Comparison of ENCODE assay signal across 8 cellular contexts in the genomic region with DNA sequence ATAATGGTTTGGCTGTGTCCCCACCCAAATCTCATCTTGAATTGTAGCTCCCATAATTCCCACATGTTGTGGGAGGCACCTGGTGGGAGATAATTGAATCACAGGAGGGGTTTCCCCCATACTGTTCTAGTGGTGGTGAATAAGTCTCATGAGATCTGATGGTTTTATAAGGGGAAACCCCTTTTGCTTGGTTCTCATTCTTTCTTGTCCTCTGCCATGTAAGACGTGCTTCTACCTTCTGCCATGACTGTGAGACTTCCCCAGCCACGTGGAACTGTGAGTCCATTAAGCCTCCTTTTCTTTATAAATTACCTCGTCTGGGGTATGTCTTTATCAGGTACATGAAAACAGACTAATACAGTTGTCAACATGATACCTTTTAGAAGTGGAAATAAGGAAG. TPM values are rescaled to one million over a fixed set of nuclear protein-coding genes. Genes with fewer than 3 reads are reported as not detected.
DNase-seq lines count a peak whose midpoint lies in the region; ATAC-seq and TF ChIP-seq lines count a peak whose summit lies in the region.
"Not testable (repeated sequence)": the region's sequence is repeated elsewhere in the genome, so short reads cannot be mapped to it uniquely, and the experiment has no call there.
"Had no signal": no experiment of that assay in that cellular context is flagged by ENCODE, and none has a peak within 500 bp of the region (broad histone marks: within the 10 kb centered on the region; RNA-seq: fewer than 3 reads in every experiment).

No MANE protein-coding gene starts in this region.

- not testable (repeated sequence) for H3K56ac ChIP-seq in IMR-90 (ENCODE audit: extremely low read depth, insufficient read depth, low read length)

- H2BK120ac ChIP-seq in IMR-90 (ENCODE audit: low read depth, low read length), result not testable (repeated sequence)

- WGBS in IMR-90 (ENCODE audit: extremely low coverage in 2 of 2, insufficient read length in 1 of 2), 2 experiments, result no CpG with 5 or more reads among the region's 3 CpGs
- 85 to 93% methylated on average over 3 of the region's 3 CpGs for WGBS in thyroid gland, 2 donors

- H3K9me3 ChIP-seq in IMR-90 (ENCODE audit: control insufficient read depth, insufficient read depth, low read length); thyroid gland: not testable (repeated sequence)

- not testable (repeated sequence) for DNase-seq in IMR-90; activated naive CD8-positive, alpha-beta T cell treated with anti-CD3 and anti-CD28 coated beads, Interleukin-2, amount 50 U/mL, for 24 hours; stimulated activated naive CD8-positive, alpha-beta T cell treated with anti-CD3 and anti-CD28 coated beads, Interleukin-15, Interleukin-2, amounts not matched to agents 100 U/mL and 50 U/mL, for 24 hours; thyroid gland
- DNase-seq in activated CD4-positive, alpha-beta T cell treated with anti-CD3 and anti-CD28 coated beads for 36 hours, result peak; percentile 16
- DNase-seq in kidney tubule cell (ENCODE audit: low spot score), result peak; percentile 29

- POLR2A ChIA-PET in IMR-90 (lab: Charles Lee; ENCODE audit: unreplicated experiment); activated CD4-positive, alpha-beta T cell treated with anti-CD3 and anti-CD28 coated beads for 36 hours (lab: Charles Lee): not testable (repeated sequence)

- not testable (repeated sequence) for H3K18ac ChIP-seq in IMR-90 (ENCODE audit: low read depth, low read length)

- H4K20me1 ChIP-seq in IMR-90 (ENCODE audit: insufficient read depth, low read length), result not testable (repeated sequence)

- not testable (repeated sequence) for H4K5ac ChIP-seq in IMR-90 (ENCODE audit: low read depth, low read length)

- H3K9ac ChIP-seq in IMR-90 (ENCODE audit: low read depth, low read length), result not testable (repeated sequence)

- not testable (repeated sequence) for TF ChIP-seq CTCF in IMR-90 (conservative IDR thresholded peaks at IDR 0.05; ENCODE audit: low read depth, low read length); thyroid gland (IDR thresholded peaks at IDR 0.05)

- not testable (repeated sequence) for H3K4me2 ChIP-seq in IMR-90 (ENCODE audit: low read depth, low read length)

- in situ Hi-C loops in IMR-90 (cut with MboI; ENCODE audit: low sequenced_read_pairs), result loop anchor here (25.0 kb wide), 1 partner anchor 668 kb away; no protein-coding TSS in a partner anchor

- H2BK20ac ChIP-seq in IMR-90 (ENCODE audit: low read depth, low read length), result not testable (repeated sequence)

- H3K27ac Mint-ChIP-seq in activated CD4-positive, alpha-beta T cell treated with anti-CD3 and anti-CD28 coated beads for 36 hours; activated T-helper 17 cell treated with anti-CD3 and anti-CD28 coated beads, Interleukin-2, amount 50 U/mL, for 72 hours; activated naive CD8-positive, alpha-beta T cell treated with anti-CD3 and anti-CD28 coated beads, Interleukin-2, amount 50 U/mL, for 24 hours: not testable (repeated sequence)

- not testable (repeated sequence) for H4K8ac ChIP-seq in IMR-90 (ENCODE audit: low read depth in 2 of 2, low read length in 2 of 2)

- not testable (repeated sequence) for TF ChIP-seq POLR2A in IMR-90 (IDR thresholded peaks at IDR 0.05; ENCODE audit: low read depth, low read length); thyroid gland (IDR thresholded peaks at IDR 0.05)

- H2AK5ac ChIP-seq in IMR-90 (ENCODE audit: low read depth, low read length), result peak overlapping the region; percentile 39; the same call in 1 of the 2 replicates

- TF ChIP-seq RAD21 in IMR-90 (IDR thresholded peaks at IDR 0.05; ENCODE audit: low read length), result not testable (repeated sequence)

- not testable (repeated sequence) for H3K4me3 Mint-ChIP-seq in activated CD4-positive, alpha-beta T cell treated with anti-CD3 and anti-CD28 coated beads for 36 hours; activated naive CD8-positive, alpha-beta T cell treated with anti-CD3 and anti-CD28 coated beads, Interleukin-2, amount 50 U/mL, for 24 hours
- peak overlapping the region; percentile 2 for H3K4me3 Mint-ChIP-seq in activated T-helper 17 cell treated with anti-CD3 and anti-CD28 coated beads, Interleukin-2, amount 50 U/mL, for 72 hours

- not testable (repeated sequence) for H3K4ac ChIP-seq in IMR-90 (ENCODE audit: low read depth, low read length)

- H3K36me3 Mint-ChIP-seq in activated CD4-positive, alpha-beta T cell treated with anti-CD3 and anti-CD28 coated beads for 36 hours (ENCODE audit: low read depth); activated T-helper 17 cell treated with anti-CD3 and anti-CD28 coated beads, Interleukin-2, amount 50 U/mL, for 72 hours (ENCODE audit: low read depth); activated naive CD8-positive, alpha-beta T cell treated with anti-CD3 and anti-CD28 coated beads, Interleukin-2, amount 50 U/mL, for 24 hours (ENCODE audit: low read depth): not testable (repeated sequence)

- not testable (repeated sequence) for H3K4me1 Mint-ChIP-seq in activated CD4-positive, alpha-beta T cell treated with anti-CD3 and anti-CD28 coated beads for 36 hours; activated T-helper 17 cell treated with anti-CD3 and anti-CD28 coated beads, Interleukin-2, amount 50 U/mL, for 72 hours; activated naive CD8-positive, alpha-beta T cell treated with anti-CD3 and anti-CD28 coated beads, Interleukin-2, amount 50 U/mL, for 24 hours

- not testable (repeated sequence) for H3K4me3 ChIP-seq in IMR-90 (ENCODE audit: insufficient read depth, low read depth, low read length); thyroid gland (replicated peaks in 1 of 3)

- H3K79me1 ChIP-seq in IMR-90 (ENCODE audit: low read depth in 1 of 2, low read length in 2 of 2), result not testable (repeated sequence)

- not testable (repeated sequence) for H3K36me3 ChIP-seq in IMR-90 (ENCODE audit: control insufficient read depth, insufficient read depth, low read length); thyroid gland

- H2BK15ac ChIP-seq in IMR-90 (ENCODE audit: low read depth, low read length), result not testable (repeated sequence)

- H3K27me3 ChIP-seq in IMR-90 (ENCODE audit: control insufficient read depth, insufficient read depth, low read length); thyroid gland: not testable (repeated sequence)

- H2BK5ac ChIP-seq in IMR-90 (ENCODE audit: low read depth, low read length, poor library complexity, severe bottlenecking), result not testable (repeated sequence)

- H3K9me1 ChIP-seq in IMR-90 (ENCODE audit: insufficient read depth, low read length), result not testable (repeated sequence)

- H3K23ac ChIP-seq in IMR-90 (ENCODE audit: low read depth, low read length), result not testable (repeated sequence)

- H4K91ac ChIP-seq in IMR-90 (ENCODE audit: insufficient read depth, low read depth, low read length), result not testable (repeated sequence)

- ATAC-seq in IMR-90 (ENCODE audit: low read depth), result not testable (repeated sequence)
- peak; percentile 47 for ATAC-seq in activated CD4-positive, alpha-beta T cell treated with anti-CD3 and anti-CD28 coated beads for 36 hours
- ATAC-seq in activated T-helper 17 cell treated with anti-CD3 and anti-CD28 coated beads, Interleukin-2, amount 50 U/mL, for 72 hours (replicated peaks), result peak; percentile 77
- ATAC-seq in activated naive CD8-positive, alpha-beta T cell treated with anti-CD3 and anti-CD28 coated beads, Interleukin-2, amount 50 U/mL, for 24 hours, result peak; percentile 49
- peak; percentile 46 for ATAC-seq in stimulated activated naive CD8-positive, alpha-beta T cell treated with anti-CD3 and anti-CD28 coated beads, Interleukin-15, Interleukin-2, amounts not matched to agents 100 U/mL and 50 U/mL, for 24 hours

- H3K9me3 Mint-ChIP-seq in activated CD4-positive, alpha-beta T cell treated with anti-CD3 and anti-CD28 coated beads for 36 hours (ENCODE audit: low read depth), result peaks cover 21% of the 10 kb centered on the region
- H3K9me3 Mint-ChIP-seq in activated T-helper 17 cell treated with anti-CD3 and anti-CD28 coated beads, Interleukin-2, amount 50 U/mL, for 72 hours, result not testable (repeated sequence)
- H3K9me3 Mint-ChIP-seq in activated naive CD8-positive, alpha-beta T cell treated with anti-CD3 and anti-CD28 coated beads, Interleukin-2, amount 50 U/mL, for 24 hours, result peaks cover 17% of the 10 kb centered on the region

- H2AFZ ChIP-seq in IMR-90 (replicated peaks; ENCODE audit: low read length, poor library complexity), result not testable (repeated sequence)

- H3K4me1 ChIP-seq in IMR-90 (ENCODE audit: control insufficient read depth, insufficient read depth, low read length), result not testable (repeated sequence)
- peaks cover 26 to 32% of the 10 kb centered on the region in 2 donors for H3K4me1 ChIP-seq in thyroid gland

- not testable (repeated sequence) for H3K14ac ChIP-seq in IMR-90 (replicated peaks; ENCODE audit: low read depth, low read length)

- CTCF ChIA-PET in IMR-90 (lab: Yijun Ruan, JAX), result interaction anchor here (0.7 to 1.5 kb wide), 3 partner anchors 9 to 829 kb away, joined by 3 to 5 read pairs (median 3); no protein-coding TSS in a partner anchor
- CTCF ChIA-PET in activated CD4-positive, alpha-beta T cell treated with anti-CD3 and anti-CD28 coated beads for 36 hours (lab: Charles Lee), result interaction anchor here (1.5 to 4.2 kb wide), 2 partner anchors 11 to 14 kb away, joined by 6 to 26 read pairs; no protein-coding TSS in a partner anchor

- H3K27me3 Mint-ChIP-seq in activated CD4-positive, alpha-beta T cell treated with anti-CD3 and anti-CD28 coated beads for 36 hours; activated T-helper 17 cell treated with anti-CD3 and anti-CD28 coated beads, Interleukin-2, amount 50 U/mL, for 72 hours; activated naive CD8-positive, alpha-beta T cell treated with anti-CD3 and anti-CD28 coated beads, Interleukin-2, amount 50 U/mL, for 24 hours: not testable (repeated sequence)

- BruUV-seq in IMR-90 (replicated peaks; lab: Mats Ljungman, UMichigan), result not testable (repeated sequence)

- not testable (repeated sequence) for H2AK9ac ChIP-seq in IMR-90 (replicated peaks; ENCODE audit: low read depth, low read length, poor library complexity)

- not testable (repeated sequence) for H3K27ac ChIP-seq in IMR-90 (ENCODE audit: insufficient read depth, low read length)
- H3K27ac ChIP-seq in thyroid gland, result peak overlapping the region in 2 of 3 donors; percentile 50 to 85

- dilution Hi-C loops in IMR-90 (cut with HindIII; ENCODE audit: low sequenced_read_pairs, unreplicated experiment), result not testable (repeated sequence)

- intact Hi-C loops in IMR-90 (cut with micrococcal nuclease); activated CD4-positive, alpha-beta T cell treated with anti-CD3 and anti-CD28 coated beads for 36 hours (cut with DNase I, micrococcal nuclease): not testable (repeated sequence)
- intact Hi-C loops in thyroid gland (cut with DNase I), result loop anchor here (10.0 kb wide), 1 partner anchor 195 kb away; no protein-coding TSS in a partner anchor

RNA-seq across cellular contexts. Expression of gene ME3, which starts 53.0 kb away (rescaled TPM):
- 9.0 and 9.2 TPM in 2 replicates for total RNA-seq in IMR-90 (2012; rRNA removed)
- 7.8 and 10.1 TPM in 2 replicates for polyA plus RNA-seq in IMR-90 (2012; rRNA removed)
- polyA plus RNA-seq in IMR-90 (2012; cell fraction: cytosol; rRNA removed), result 2.9 and 5.5 TPM in 2 replicates
- polyA plus RNA-seq in IMR-90 (2012; cell fraction: nucleus; rRNA removed; ENCODE audit: low replicate concordance), result 39.5 and 39.7 TPM in 2 replicates
- total RNA-seq in activated CD4-positive, alpha-beta T cell treated with anti-CD3 and anti-CD28 coated beads for 36 hours, result 1 to 10 TPM; 4.0 to 6.0 TPM
- total RNA-seq in activated T-helper 17 cell treated with anti-CD3 and anti-CD28 coated beads, Interleukin-2, amount 50 U/mL, for 72 hours, result 1 to 10 TPM; 1.5 to 2.9 TPM
- 10 to 100 TPM; 29.1 to 53.5 (median 37.1) TPM for total RNA-seq in thyroid gland
- total RNA-seq: B cell had no signal
